ENCODE assay signal across 9 cellular contexts in genomic region chr7:74230446-74231231, GRCh38. TPM values are rescaled to one million over a fixed set of nuclear protein-coding genes. Genes with fewer than 3 reads are reported as not detected.
A peak's percentile ranks its signal among the peaks of the same experiment; 100 is the strongest.
DNase-seq lines count a peak whose midpoint lies in the region; ATAC-seq, FAIRE-seq and TF ChIP-seq lines count a peak whose summit lies in the region.
"Had no signal": no experiment of that assay in that cellular context is flagged by ENCODE, and none has a peak within 500 bp of the region (broad histone marks: within the 10 kb centered on the region; RNA-seq: fewer than 3 reads in every experiment).

No MANE protein-coding gene starts in this region.

- peaks cover 41% of the 10 kb centered on the region for H3K36me3 Mint-ChIP-seq in T-helper 1 cell treated with Interleukin-12 subunit alpha and Interleukin-12 subunit beta and Interleukin-4 antibody, amounts not matched to agents 30 μg/mL and 1 μg/mL, for 36 hours (ENCODE audit: low read depth)
- H3K36me3 Mint-ChIP-seq in natural killer cell treated with Interleukin-12 subunit alpha and Interleukin-12 subunit beta and Interleukin-15 and Interleukin-18, amount 100 ng/mL, for 72 hours: peaks cover 16% of the 10 kb centered on the region
- H3K36me3 Mint-ChIP-seq in endothelial cell (ENCODE audit: low read depth, unreplicated experiment): peaks cover 24% of the 10 kb centered on the region

- ATAC-seq in HG02571 (IDR thresholded peaks at IDR 0.05; ENCODE audit: unreplicated experiment) (peak; percentile 16), HG03457 (IDR thresholded peaks at IDR 0.05; ENCODE audit: unreplicated experiment) (no peak)
- peak; percentile 1 to 58 for ATAC-seq in natural killer cell treated with Interleukin-12 subunit alpha and Interleukin-12 subunit beta and Interleukin-15 and Interleukin-18, amount 100 ng/mL, for 72 hours

- H3K4me3 Mint-ChIP-seq in T-helper 1 cell treated with Interleukin-12 subunit alpha and Interleukin-12 subunit beta and Interleukin-4 antibody, amounts not matched to agents 30 μg/mL and 1 μg/mL, for 36 hours: no peak overlapping the region
- peak overlapping the region; percentile 80 for H3K4me3 Mint-ChIP-seq in natural killer cell treated with Interleukin-12 subunit alpha and Interleukin-12 subunit beta and Interleukin-15 and Interleukin-18, amount 100 ng/mL, for 72 hours
- no peak overlapping the region for H3K4me3 Mint-ChIP-seq in endothelial cell (ENCODE audit: unreplicated experiment)

- H3K4me1 Mint-ChIP-seq in T-helper 1 cell treated with Interleukin-12 subunit alpha and Interleukin-12 subunit beta and Interleukin-4 antibody, amounts not matched to agents 30 μg/mL and 1 μg/mL, for 36 hours (ENCODE audit: low read depth): peaks cover 21% of the 10 kb centered on the region
- peaks cover 26 to 28% of the 10 kb centered on the region in 2 donors for H3K4me1 Mint-ChIP-seq in natural killer cell treated with Interleukin-12 subunit alpha and Interleukin-12 subunit beta and Interleukin-15 and Interleukin-18, amount 100 ng/mL, for 72 hours (ENCODE audit: low read depth in 2 of 2)
- H3K4me1 Mint-ChIP-seq in endothelial cell (ENCODE audit: unreplicated experiment): peaks cover 8% of the 10 kb centered on the region

- no peaks in the 10 kb centered on the region for H3K27me3 Mint-ChIP-seq in T-helper 1 cell treated with Interleukin-12 subunit alpha and Interleukin-12 subunit beta and Interleukin-4 antibody, amounts not matched to agents 30 μg/mL and 1 μg/mL, for 36 hours (ENCODE audit: low read depth)
- H3K27me3 Mint-ChIP-seq in natural killer cell treated with Interleukin-12 subunit alpha and Interleukin-12 subunit beta and Interleukin-15 and Interleukin-18, amount 100 ng/mL, for 72 hours: no peaks in the 10 kb centered on the region
- H3K27me3 Mint-ChIP-seq in endothelial cell (ENCODE audit: unreplicated experiment): no peaks in the 10 kb centered on the region

- peak overlapping the region; percentile 59 for H3K27ac Mint-ChIP-seq in T-helper 1 cell treated with Interleukin-12 subunit alpha and Interleukin-12 subunit beta and Interleukin-4 antibody, amounts not matched to agents 30 μg/mL and 1 μg/mL, for 36 hours
- H3K27ac Mint-ChIP-seq in natural killer cell treated with Interleukin-12 subunit alpha and Interleukin-12 subunit beta and Interleukin-15 and Interleukin-18, amount 100 ng/mL, for 72 hours: peak overlapping the region; percentile 91 to 97
- no peak overlapping the region for H3K27ac Mint-ChIP-seq in endothelial cell (ENCODE audit: unreplicated experiment)

- no peak for FAIRE-seq in H54 (lab: Jason Lieb, UNC)

- TF ChIP-seq POLR2A in H54 (IDR thresholded peaks at IDR 0.05; ENCODE audit: low read depth, low read length): no peak

- DNase-seq in T-helper 1 cell: no peak
- DNase-seq in MV-4-11 (lab: John Stamatoyannopoulos, UW): peak; percentile 91
- no peak for DNase-seq in natural killer cell treated with Interleukin-12 subunit alpha and Interleukin-12 subunit beta and Interleukin-15 and Interleukin-18, amount 100 ng/mL, for 72 hours (ENCODE audit: low spot score)
- DNase-seq in endothelial cell (ENCODE audit: low spot score): no peak
- no peak for DNase-seq in H54 (ENCODE audit: insufficient read length, low spot score)
- DNase-seq: NCI-H526 had no signal

- TF ChIP-seq CTCF in endothelial cell (IDR thresholded peaks at IDR 0.05; ENCODE audit: unreplicated experiment): no peak

- H3K9me3 Mint-ChIP-seq in T-helper 1 cell treated with Interleukin-12 subunit alpha and Interleukin-12 subunit beta and Interleukin-4 antibody, amounts not matched to agents 30 μg/mL and 1 μg/mL, for 36 hours: no peaks in the 10 kb centered on the region
- H3K9me3 Mint-ChIP-seq in natural killer cell treated with Interleukin-12 subunit alpha and Interleukin-12 subunit beta and Interleukin-15 and Interleukin-18, amount 100 ng/mL, for 72 hours: no peaks in the 10 kb centered on the region
- no peaks in the 10 kb centered on the region for H3K9me3 Mint-ChIP-seq in endothelial cell (ENCODE audit: unreplicated experiment)

RNA-seq across cellular contexts. Expression of gene LAT2, which starts 20.8 kb away (rescaled TPM):
- 100 to 1,000 TPM in 1 of 2 donors, 10 to 100 TPM in 1; 78.0 to 161 TPM for total RNA-seq in natural killer cell treated with Interleukin-12 subunit alpha and Interleukin-12 subunit beta and Interleukin-15 and Interleukin-18, amount 100 ng/mL, for 72 hours
- 0.64 TPM for total RNA-seq in endothelial cell (ENCODE audit: unreplicated experiment)

RNA-seq across cellular contexts. Expression of gene RFC2, which starts 23.6 kb away (rescaled TPM):
- 10 to 100 TPM; 66.4 to 87.5 TPM for total RNA-seq in natural killer cell treated with Interleukin-12 subunit alpha and Interleukin-12 subunit beta and Interleukin-15 and Interleukin-18, amount 100 ng/mL, for 72 hours
- 38.8 TPM for total RNA-seq in endothelial cell (ENCODE audit: unreplicated experiment)

RNA-seq across cellular contexts. Expression of gene EIF4H, which starts 56.5 kb away (rescaled TPM):
- total RNA-seq in natural killer cell treated with Interleukin-12 subunit alpha and Interleukin-12 subunit beta and Interleukin-15 and Interleukin-18, amount 100 ng/mL, for 72 hours: 100 to 1,000 TPM; 344 to 347 TPM
- 274 TPM for total RNA-seq in endothelial cell (ENCODE audit: unreplicated experiment)

RNA-seq across cellular contexts. Expression of gene CLIP2, which starts 58.6 kb away (rescaled TPM):
- total RNA-seq in natural killer cell treated with Interleukin-12 subunit alpha and Interleukin-12 subunit beta and Interleukin-15 and Interleukin-18, amount 100 ng/mL, for 72 hours: 10 to 100 TPM; 12.2 to 17.0 TPM
- 110 TPM for total RNA-seq in endothelial cell (ENCODE audit: unreplicated experiment)

Comparison
In these comparisons a context has a peak if more than half of its experiments do, and no peak if none do; other contexts are left out.
1. RNA of gene LAT2, which starts 20.8 kb away (total RNA-seq): 78.0 to 161 TPM in natural killer cell treated with Interleukin-12 subunit alpha and Interleukin-12 subunit beta and Interleukin-15 and Interleukin-18, amount 100 ng/mL, for 72 hours; 0.64 TPM in endothelial cell (single experiment); every median in the first group is over 10 times any median in the second.